Comparison of ENCODE assay signal across 8 cellular contexts in the genomic region with DNA sequence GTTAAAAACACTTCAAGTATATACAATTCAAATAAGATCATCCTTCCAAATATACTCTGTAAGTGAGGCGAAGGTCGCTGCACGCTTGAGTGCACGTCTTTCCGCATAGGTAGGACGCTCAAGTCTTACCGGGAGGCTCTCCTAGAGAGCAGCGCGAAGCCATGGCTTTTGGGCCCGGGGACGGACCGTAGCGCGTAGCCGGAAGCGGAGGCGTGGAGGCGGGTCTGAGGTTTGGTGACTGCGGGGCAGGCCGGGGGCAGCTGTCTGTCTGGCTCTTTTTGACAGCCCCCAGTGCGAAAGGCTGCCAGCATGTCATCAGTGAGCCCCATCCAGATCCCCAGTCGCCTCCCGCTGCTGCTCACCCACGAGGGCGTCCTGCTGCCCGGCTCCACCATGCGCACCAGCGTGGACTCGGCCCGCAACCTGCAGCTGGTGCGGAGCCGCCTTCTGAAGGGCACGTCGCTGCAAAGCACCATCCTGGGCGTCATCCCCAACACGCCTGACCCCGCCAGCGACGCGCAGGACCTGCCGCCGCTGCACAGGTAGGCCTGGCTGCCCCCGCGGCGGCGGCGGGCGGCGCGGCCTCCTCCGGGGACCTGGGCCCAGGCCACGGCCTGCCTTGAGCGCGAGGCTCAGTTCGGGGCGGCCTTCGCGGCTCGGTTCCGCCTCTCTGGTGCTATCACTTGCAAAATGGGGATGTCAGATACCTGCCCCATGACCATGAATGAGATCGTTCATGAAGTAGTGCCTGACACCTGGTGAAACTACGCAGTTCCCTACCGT. TPM values are rescaled to one million over a fixed set of nuclear protein-coding genes. Genes with fewer than 3 reads are reported as not detected.
DNase-seq lines count a peak whose midpoint lies in the region; TF ChIP-seq lines count a peak whose summit lies in the region.

A gene with protein sequence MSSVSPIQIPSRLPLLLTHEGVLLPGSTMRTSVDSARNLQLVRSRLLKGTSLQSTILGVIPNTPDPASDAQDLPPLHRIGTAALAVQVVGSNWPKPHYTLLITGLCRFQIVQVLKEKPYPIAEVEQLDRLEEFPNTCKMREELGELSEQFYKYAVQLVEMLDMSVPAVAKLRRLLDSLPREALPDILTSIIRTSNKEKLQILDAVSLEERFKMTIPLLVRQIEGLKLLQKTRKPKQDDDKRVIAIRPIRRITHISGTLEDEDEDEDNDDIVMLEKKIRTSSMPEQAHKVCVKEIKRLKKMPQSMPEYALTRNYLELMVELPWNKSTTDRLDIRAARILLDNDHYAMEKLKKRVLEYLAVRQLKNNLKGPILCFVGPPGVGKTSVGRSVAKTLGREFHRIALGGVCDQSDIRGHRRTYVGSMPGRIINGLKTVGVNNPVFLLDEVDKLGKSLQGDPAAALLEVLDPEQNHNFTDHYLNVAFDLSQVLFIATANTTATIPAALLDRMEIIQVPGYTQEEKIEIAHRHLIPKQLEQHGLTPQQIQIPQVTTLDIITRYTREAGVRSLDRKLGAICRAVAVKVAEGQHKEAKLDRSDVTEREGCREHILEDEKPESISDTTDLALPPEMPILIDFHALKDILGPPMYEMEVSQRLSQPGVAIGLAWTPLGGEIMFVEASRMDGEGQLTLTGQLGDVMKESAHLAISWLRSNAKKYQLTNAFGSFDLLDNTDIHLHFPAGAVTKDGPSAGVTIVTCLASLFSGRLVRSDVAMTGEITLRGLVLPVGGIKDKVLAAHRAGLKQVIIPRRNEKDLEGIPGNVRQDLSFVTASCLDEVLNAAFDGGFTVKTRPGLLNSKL (plus strand): TSS at position 221 of the 783 bp plus-strand sequence. CDS start 89 bp downstream, at position 310.

- peak within 1 kb of the TSS; percentile 86 for H3K27ac Mint-ChIP-seq in neural crest cell (ENCODE audit: unreplicated experiment)

- H3K9me3 ChIP-seq in ES-I3 (ENCODE audit: control insufficient read depth, insufficient read depth, low read length) (no peaks in the 10 kb centered on the region), stomach (no peaks in the 10 kb centered on the region)

- H3K9ac ChIP-seq in ES-I3 (ENCODE audit: low read depth, low read length): peak within 1 kb of the TSS; percentile 92

- peaks cover 8% of the 10 kb centered on the region for H3K9me3 Mint-ChIP-seq in neural crest cell

- H3K36me3 ChIP-seq in ES-I3 (ENCODE audit: insufficient read depth, low read length): no peaks in the 10 kb centered on the region
- no peaks in the 10 kb centered on the region for H3K36me3 ChIP-seq in H7 (replicated peaks; ENCODE audit: control insufficient read depth, insufficient read depth, low read length)
- no peaks in the 10 kb centered on the region for H3K36me3 ChIP-seq in stomach

- H3K27me3 ChIP-seq in H7 (ENCODE audit: control insufficient read depth, insufficient read depth, low read length) (no peaks in the 10 kb centered on the region), stomach (no peaks in the 10 kb centered on the region)

- peaks cover 2% of the 10 kb centered on the region for H3K27me3 Mint-ChIP-seq in neural crest cell (ENCODE audit: low read depth)

- peaks cover 21% of the 10 kb centered on the region for H3K4me1 Mint-ChIP-seq in neural crest cell

- 0 to 1% (median 0%) methylated on average over 32 to 63 of the region's 63 CpGs for WGBS in stomach, 5 donors

- H3K4me3 Mint-ChIP-seq in neural crest cell: peak within 1 kb of the TSS; percentile 92

- no peak for TF ChIP-seq EP300 in stomach (IDR thresholded peaks at IDR 0.05)

- peak in 1 of 4 donors; percentile 37 for TF ChIP-seq POLR2A in stomach (IDR thresholded peaks at IDR 0.05)

- H3K27ac ChIP-seq in stomach: peak within 1 kb of the TSS; percentile 88 to 93 (median 90)

- H3K4me3 ChIP-seq in H7 (ENCODE audit: insufficient read depth, low read depth, low read length): peak within 1 kb of the TSS; percentile 94
- peak within 1 kb of the TSS; percentile 74 to 81 for H3K4me3 ChIP-seq in foreskin fibroblast (ENCODE audit: low read depth in 1 of 2, low read length in 2 of 2)
- H3K4me3 ChIP-seq in stomach: peak within 1 kb of the TSS; percentile 75 to 97 (median 88)

- peak; percentile 87 for DNase-seq in H7
- peak; percentile 87 for DNase-seq in M059J (ENCODE audit: low read depth)
- peak; percentile 78 for DNase-seq in SIG-M5 treated with dmso at 0.1 percent for 504 hours (lab: John Stamatoyannopoulos, UW; ENCODE audit: unreplicated experiment)
- DNase-seq in activated gamma-delta T cell treated with Interleukin-2 at 50 U/mL for 16 hours: peak; percentile 88
- DNase-seq in foreskin fibroblast: peak; percentile 85 to 95
- peak; percentile 85 for DNase-seq in neural crest cell (ENCODE audit: low read depth, low spot score)
- peak; percentile 92 for DNase-seq in stomach

- intact Hi-C loops in stomach (cut with DNase I; ENCODE audit: low total_unique reads): no loop called here

- TF ChIP-seq CTCF in foreskin fibroblast (IDR thresholded peaks at IDR 0.05; ENCODE audit: low read depth, low read length) (no peak), neural crest cell (conservative IDR thresholded peaks at IDR 0.05) (no peak), stomach (IDR thresholded peaks at IDR 0.05) (no peak)

- H3K4me1 ChIP-seq in ES-I3 (ENCODE audit: insufficient read depth, low read length) (peaks cover 13% of the 10 kb centered on the region), stomach (peaks cover 26 to 50% (median 43%) of the 10 kb centered on the region in 4 donors)

- no peaks in the 10 kb centered on the region for H3K36me3 Mint-ChIP-seq in neural crest cell (ENCODE audit: low read depth)

RNA-seq across cellular contexts. Expression of the gene that starts here (rescaled TPM):
- total RNA-seq in H7 (2014; rRNA removed; shearing (Covaris generic)): 26.4 and 35.5 TPM in 2 replicates
- 34.5 and 58.2 TPM in 2 replicates for total RNA-seq in M059J (2014; rRNA removed; shearing (Covaris generic))
- total RNA-seq in neural crest cell: 42.4 and 43.3 TPM in 2 replicates
- total RNA-seq in stomach: 100 to 1,000 TPM in 1 of 5 donors, 10 to 100 TPM in 4; 24.6 to 140 (median 37.3) TPM
- polyA plus RNA-seq in stomach: 10 to 100 TPM; 13.0 to 23.0 (median 13.9) TPM

Comparison
In these comparisons a context has a peak if more than half of its experiments do, and no peak if none do; other contexts are left out.
1. Peak in every context shown above with its lines: DNase-seq, H3K4me3 ChIP-seq and H3K27ac ChIP-seq.